In the genomic region with DNA sequence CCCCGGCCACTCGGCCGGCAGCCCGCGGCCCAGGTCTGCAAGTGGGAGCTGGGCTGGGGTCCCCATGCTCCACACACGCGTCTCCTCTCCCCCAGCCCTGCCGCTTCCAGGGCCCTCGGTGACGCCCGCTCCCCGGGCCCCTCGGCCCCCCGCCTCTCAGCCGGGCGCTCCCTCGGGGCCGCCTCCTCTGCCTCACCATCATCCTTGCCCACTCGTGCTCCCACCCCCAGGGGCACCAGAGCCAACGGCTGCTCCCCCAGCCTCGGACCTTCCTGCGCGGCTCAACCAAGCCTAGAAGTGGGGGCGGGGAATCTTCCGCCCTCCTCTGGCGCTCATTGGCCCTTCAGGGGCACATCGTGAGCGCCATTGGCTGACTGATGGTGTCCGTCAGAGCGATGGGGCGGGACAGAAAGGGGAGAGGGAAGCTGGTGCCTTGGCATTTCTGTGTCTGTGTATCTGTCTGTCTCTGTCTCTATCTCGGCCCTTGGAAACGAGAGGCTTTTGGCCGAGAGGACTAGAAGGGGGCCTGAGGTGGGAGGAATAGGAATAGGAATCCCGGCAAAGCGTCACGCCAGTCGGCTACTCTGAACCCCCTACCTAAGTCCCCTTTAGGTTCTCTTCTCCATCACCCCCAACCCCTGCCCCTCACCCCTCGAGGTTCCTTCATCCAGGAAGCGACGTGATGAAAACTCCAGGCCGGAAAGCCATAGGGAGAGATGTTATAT, we compare ENCODE assay signal across 8 cellular contexts.
DNase-seq lines count a peak whose midpoint lies in the region; ATAC-seq and TF ChIP-seq lines count a peak whose summit lies in the region.

No MANE protein-coding gene starts in this region.

- peak overlapping the region; percentile 65 for H3K4me3 ChIP-seq in LNCaP clone FGC (ENCODE audit: low read depth, low read length)
- H3K4me3 ChIP-seq in fibroblast of pulmonary artery (replicated peaks; ENCODE audit: low read depth, low read length), result peak overlapping the region; percentile 75

- peak overlapping the region; percentile 100 for H3K4me3 Mint-ChIP-seq in activated T-helper 2 cell treated with anti-CD3 and anti-CD28 coated beads, Interferon-gamma antibody, Interleukin-2, Interleukin-4, amounts not matched to agents 10 μg/mL and 5 μg/mL and 100 μg/mL, durations not matched to agents 14 hours and 24 hours and 36 hours (ENCODE audit: low read depth)
- H3K4me3 Mint-ChIP-seq in natural killer cell treated with Interleukin-12 subunit alpha and Interleukin-12 subunit beta and Interleukin-15 and Interleukin-18, amount 100 ng/mL, for 72 hours, result peak overlapping the region; percentile 99

- peaks cover 11% of the 10 kb centered on the region for H3K36me3 Mint-ChIP-seq in activated T-helper 2 cell treated with anti-CD3 and anti-CD28 coated beads, Interferon-gamma antibody, Interleukin-2, Interleukin-4, amounts not matched to agents 10 μg/mL and 5 μg/mL and 100 μg/mL, durations not matched to agents 14 hours and 24 hours and 36 hours (ENCODE audit: low read depth)
- H3K36me3 Mint-ChIP-seq in natural killer cell treated with Interleukin-12 subunit alpha and Interleukin-12 subunit beta and Interleukin-15 and Interleukin-18, amount 100 ng/mL, for 72 hours, result no peaks in the 10 kb centered on the region

- DNase-seq in EL, result peak; percentile 93
- peak; percentile 90 for DNase-seq in H4 (ENCODE audit: low spot score)
- peak; percentile 60 for DNase-seq in LNCaP clone FGC (ENCODE audit: low read depth)
- peak; percentile 93 for DNase-seq in RPMI8226
- peak; percentile 89 for DNase-seq in activated T-helper 2 cell treated with anti-CD3 and anti-CD28 coated beads, Interferon-gamma antibody, Interleukin-2, Interleukin-4, amounts not matched to agents 10 μg/mL and 5 μg/mL and 100 μg/mL, durations not matched to agents 14 hours and 24 hours and 36 hours (ENCODE audit: low spot score)
- peak; percentile 89 for DNase-seq in fibroblast of pulmonary artery (ENCODE audit: low read depth)
- peak; percentile 92 for DNase-seq in natural killer cell treated with Interleukin-12 subunit alpha and Interleukin-12 subunit beta and Interleukin-15 and Interleukin-18, amount 100 ng/mL, for 72 hours (ENCODE audit: low spot score)
- DNase-seq in stimulated activated naive CD4-positive, alpha-beta T cell treated with Interleukin-2 at 50 U/mL for 16 hours (lab: John Stamatoyannopoulos, UW), result peak; percentile 89

- no peaks in the 10 kb centered on the region for H3K27me3 Mint-ChIP-seq in activated T-helper 2 cell treated with anti-CD3 and anti-CD28 coated beads, Interferon-gamma antibody, Interleukin-2, Interleukin-4, amounts not matched to agents 10 μg/mL and 5 μg/mL and 100 μg/mL, durations not matched to agents 14 hours and 24 hours and 36 hours (ENCODE audit: low read depth)
- no peaks in the 10 kb centered on the region for H3K27me3 Mint-ChIP-seq in natural killer cell treated with Interleukin-12 subunit alpha and Interleukin-12 subunit beta and Interleukin-15 and Interleukin-18, amount 100 ng/mL, for 72 hours

- intact Hi-C loops in activated T-helper 2 cell treated with anti-CD3 and anti-CD28 coated beads, Interferon-gamma antibody, Interleukin-2, Interleukin-4, amounts not matched to agents 10 μg/mL and 5 μg/mL and 100 μg/mL, durations not matched to agents 14 hours and 24 hours and 36 hours (cut with micrococcal nuclease), result no loop called here

- H3K4me1 Mint-ChIP-seq in activated T-helper 2 cell treated with anti-CD3 and anti-CD28 coated beads, Interferon-gamma antibody, Interleukin-2, Interleukin-4, amounts not matched to agents 10 μg/mL and 5 μg/mL and 100 μg/mL, durations not matched to agents 14 hours and 24 hours and 36 hours (ENCODE audit: low read depth), result peaks cover 11% of the 10 kb centered on the region
- peaks cover 8 to 12% of the 10 kb centered on the region in 2 donors for H3K4me1 Mint-ChIP-seq in natural killer cell treated with Interleukin-12 subunit alpha and Interleukin-12 subunit beta and Interleukin-15 and Interleukin-18, amount 100 ng/mL, for 72 hours (ENCODE audit: low read depth in 2 of 2)

- H3K9me3 Mint-ChIP-seq in activated T-helper 2 cell treated with anti-CD3 and anti-CD28 coated beads, Interferon-gamma antibody, Interleukin-2, Interleukin-4, amounts not matched to agents 10 μg/mL and 5 μg/mL and 100 μg/mL, durations not matched to agents 14 hours and 24 hours and 36 hours, result no peaks in the 10 kb centered on the region
- no peaks in the 10 kb centered on the region for H3K9me3 Mint-ChIP-seq in natural killer cell treated with Interleukin-12 subunit alpha and Interleukin-12 subunit beta and Interleukin-15 and Interleukin-18, amount 100 ng/mL, for 72 hours

- peak overlapping the region; percentile 100 for H3K27ac Mint-ChIP-seq in activated T-helper 2 cell treated with anti-CD3 and anti-CD28 coated beads, Interferon-gamma antibody, Interleukin-2, Interleukin-4, amounts not matched to agents 10 μg/mL and 5 μg/mL and 100 μg/mL, durations not matched to agents 14 hours and 24 hours and 36 hours
- peak overlapping the region; percentile 89 to 90 for H3K27ac Mint-ChIP-seq in natural killer cell treated with Interleukin-12 subunit alpha and Interleukin-12 subunit beta and Interleukin-15 and Interleukin-18, amount 100 ng/mL, for 72 hours

- peak; percentile 100 for ATAC-seq in natural killer cell treated with Interleukin-12 subunit alpha and Interleukin-12 subunit beta and Interleukin-15 and Interleukin-18, amount 100 ng/mL, for 72 hours

- TF ChIP-seq CTCF in LNCaP clone FGC (IDR thresholded peaks at IDR 0.05; ENCODE audit: control insufficient read depth, extremely low read depth, insufficient read depth), result no peak
- TF ChIP-seq CTCF in fibroblast of pulmonary artery (IDR thresholded peaks at IDR 0.05; ENCODE audit: low read length, missing control alignments), result no peak

Comparison
In these comparisons a context has a peak if more than half of its experiments do, and no peak if none do; other contexts are left out.
1. Peak in every context shown above with its lines: DNase-seq, ATAC-seq and H3K4me3 ChIP-seq.